In genomic region chr2:88038263-88039105, GRCh38 we compare ENCODE assay signal across 12 cellular contexts. TPM values are rescaled to one million over a fixed set of nuclear protein-coding genes. Genes with fewer than 3 reads are reported as not detected.
DNase-seq lines count a peak whose midpoint lies in the region; ATAC-seq and TF ChIP-seq lines count a peak whose summit lies in the region.
"Had no signal": no experiment of that assay in that cellular context is flagged by ENCODE, and none has a peak within 500 bp of the region (broad histone marks: within the 10 kb centered on the region; RNA-seq: fewer than 3 reads in every experiment).

No MANE protein-coding gene starts in this region.

- no peak overlapping the region for H3K4me3 Mint-ChIP-seq in activated naive CD8-positive, alpha-beta T cell treated with anti-CD3 and anti-CD28 coated beads for 36 hours

- H3K9me3 ChIP-seq in AG04450 (ENCODE audit: control insufficient read depth, insufficient read depth, low read length), result no peaks in the 10 kb centered on the region
- no peaks in the 10 kb centered on the region for H3K9me3 ChIP-seq in prostate gland
- H3K9me3 ChIP-seq: uterus had no signal

- H3K4me1 ChIP-seq in prostate gland (replicated peaks), result no peaks in the 10 kb centered on the region
- H3K4me1 ChIP-seq: uterus had no signal

- 94% methylated on average over 4 of the region's 4 CpGs for WGBS in prostate gland

- H3K9me3 Mint-ChIP-seq in activated naive CD8-positive, alpha-beta T cell treated with anti-CD3 and anti-CD28 coated beads for 36 hours, result peaks cover 9% of the 10 kb centered on the region

- CTCF ChIA-PET in AG04450 (lab: Charles Lee), result interaction anchor here (1.6 to 3.1 kb wide), 2 partner anchors 22 kb away, joined by 5 to 15 read pairs; no protein-coding TSS in a partner anchor

- H3K36me3 Mint-ChIP-seq in activated naive CD8-positive, alpha-beta T cell treated with anti-CD3 and anti-CD28 coated beads for 36 hours, result peaks cover 51% of the 10 kb centered on the region

- H3K4me3 ChIP-seq in AG04450 (ENCODE audit: low read depth, low read length), result no peak overlapping the region
- H3K4me3 ChIP-seq in kidney epithelial cell (ENCODE audit: low read depth, low read length), result no peak overlapping the region
- H3K4me3 ChIP-seq in prostate gland, result no peak overlapping the region
- H3K4me3 ChIP-seq: uterus had no signal

- TF ChIP-seq CTCF in AG04450 (IDR thresholded peaks at IDR 0.05; ENCODE audit: low read depth, low read length) (no peak), kidney epithelial cell (IDR thresholded peaks at IDR 0.05; ENCODE audit: insufficient read depth, low read length, poor library complexity, severe bottlenecking) (no peak), prostate gland (IDR thresholded peaks at IDR 0.05) (no peak)

- H3K27me3 Mint-ChIP-seq in activated naive CD8-positive, alpha-beta T cell treated with anti-CD3 and anti-CD28 coated beads for 36 hours, result no peaks in the 10 kb centered on the region

- no peaks in the 10 kb centered on the region for H3K36me3 ChIP-seq in kidney epithelial cell (ENCODE audit: control insufficient read depth, insufficient read depth, low read length)
- no peaks in the 10 kb centered on the region for H3K36me3 ChIP-seq in prostate gland
- H3K36me3 ChIP-seq: uterus had no signal

- no peak for ATAC-seq in HG02678 (IDR thresholded peaks at IDR 0.05; ENCODE audit: unreplicated experiment)

- H3K27me3 ChIP-seq in AG04450 (ENCODE audit: control insufficient read depth, insufficient read depth, low read length) (no peaks in the 10 kb centered on the region), kidney epithelial cell (ENCODE audit: control insufficient read depth, insufficient read depth, low read length) (no peaks in the 10 kb centered on the region), prostate gland (replicated peaks; ENCODE audit: insufficient read depth) (no peaks in the 10 kb centered on the region)
- H3K27me3 ChIP-seq: uterus had no signal

- intact Hi-C loops in prostate gland (cut with DNase I), result no loop called here

- POLR2A ChIA-PET in AG04450 (lab: Yijun Ruan, JAX), result interaction anchor here (0.7 to 1.5 kb wide), 3 partner anchors 16 to 23 kb away, joined by 3 to 6 read pairs (median 4); partner anchors contain the start of gene RNU2-63P

- no peak for TF ChIP-seq POLR2A in prostate gland (IDR thresholded peaks at IDR 0.05)

- H3K27ac ChIP-seq in AG04450 (ENCODE audit: low read depth, low read length) (peak overlapping the region; percentile 84), prostate gland (no peak overlapping the region)
- H3K27ac ChIP-seq: uterus had no signal

- DNase-seq in AG04450 (ENCODE audit: low read depth, low spot score), result peak; percentile 84
- DNase-seq in HCEC 1CT, result peak; percentile 92
- no peak for DNase-seq in activated naive CD8-positive, alpha-beta T cell treated with anti-CD3 and anti-CD28 coated beads for 36 hours
- peak; percentile 89 for DNase-seq in kidney epithelial cell (ENCODE audit: low read depth)
- DNase-seq in NCI-H1092 treated with DMSO at 0.1 percent for 48 hours (lab: John Stamatoyannopoulos, UW), result no peak
- no peak for DNase-seq in hypothalamus (lab: John Stamatoyannopoulos, UW)
- DNase-seq in prostate gland (ENCODE audit: low spot score), result no peak
- DNase-seq: cortex of kidney, NCI-H2227 treated with DMSO at 0.1 percent for 48 hours, uterus had no signal

- peak overlapping the region; percentile 11 for H3K27ac Mint-ChIP-seq in activated naive CD8-positive, alpha-beta T cell treated with anti-CD3 and anti-CD28 coated beads for 36 hours

- H3K4me1 Mint-ChIP-seq in activated naive CD8-positive, alpha-beta T cell treated with anti-CD3 and anti-CD28 coated beads for 36 hours, result peaks cover 41% of the 10 kb centered on the region

RNA-seq across cellular contexts. Expression of gene KRCC1, which starts 17.1 kb away (rescaled TPM):
- polyA plus RNA-seq in AG04450 (2011; rRNA removed), result 26.7 and 42.6 TPM in 2 replicates
- 5.4 and 10.4 TPM in 2 replicates for polyA minus RNA-seq in AG04450 (2011; rRNA and poly(A)+ RNA removed)
- total RNA-seq in activated naive CD8-positive, alpha-beta T cell treated with anti-CD3 and anti-CD28 coated beads for 36 hours, result 10 to 100 TPM; 10.6 to 11.9 TPM
- 17.7 and 22.2 TPM in 2 replicates for total RNA-seq in kidney epithelial cell
- total RNA-seq in prostate gland, result 10 to 100 TPM; 18.7 to 36.6 TPM

RNA-seq across cellular contexts. Expression of gene RNU2-63P, which starts 22.1 kb away (rescaled TPM):
- polyA plus RNA-seq in AG04450 (2011; rRNA removed), result not detected in 2 replicates
- polyA minus RNA-seq in AG04450 (2011; rRNA and poly(A)+ RNA removed), result 207 and 388 TPM in 2 replicates
- 10 to 100 TPM; 39.1 to 40.1 TPM for total RNA-seq in activated naive CD8-positive, alpha-beta T cell treated with anti-CD3 and anti-CD28 coated beads for 36 hours
- total RNA-seq in kidney epithelial cell, result not detected in 2 replicates
- not detected for total RNA-seq in prostate gland
- total RNA-seq: liver, uterus had no signal
- polyA plus RNA-seq: liver had no signal

RNA-seq across cellular contexts. Expression of gene SMYD1, which starts 29.1 kb away (rescaled TPM):
- polyA plus RNA-seq in AG04450 (2011; rRNA removed), result not detected in 2 replicates
- not detected in 2 replicates for polyA minus RNA-seq in AG04450 (2011; rRNA and poly(A)+ RNA removed)
- total RNA-seq in activated naive CD8-positive, alpha-beta T cell treated with anti-CD3 and anti-CD28 coated beads for 36 hours, result not detected
- total RNA-seq in kidney epithelial cell (not detected in 2 replicates), prostate gland (1 to 10 TPM; 2.4 to 3.7 TPM)
- total RNA-seq: liver had no signal
- polyA plus RNA-seq: liver had no signal

Comparison
In these comparisons a context has a peak if more than half of its experiments do, and no peak if none do; other contexts are left out.
1. DNase-seq: peak in AG04450 (single experiment), HCEC 1CT (single experiment) and kidney epithelial cell (single experiment); none in activated naive CD8-positive, alpha-beta T cell treated with anti-CD3 and anti-CD28 coated beads for 36 hours (single experiment), NCI-H1092 treated with DMSO at 0.1 percent for 48 hours (single experiment), hypothalamus (0 of 51) and prostate gland (single experiment).
2. RNA of gene RNU2-63P, which starts 22.1 kb away (total RNA-seq): 39.1 to 40.1 TPM in activated naive CD8-positive, alpha-beta T cell treated with anti-CD3 and anti-CD28 coated beads for 36 hours; not detected in kidney epithelial cell and not detected in prostate gland; every median in the first group is over 10 times any median in the second.